Comparison of ENCODE assay signal across 3 cellular contexts in the genomic region with DNA sequence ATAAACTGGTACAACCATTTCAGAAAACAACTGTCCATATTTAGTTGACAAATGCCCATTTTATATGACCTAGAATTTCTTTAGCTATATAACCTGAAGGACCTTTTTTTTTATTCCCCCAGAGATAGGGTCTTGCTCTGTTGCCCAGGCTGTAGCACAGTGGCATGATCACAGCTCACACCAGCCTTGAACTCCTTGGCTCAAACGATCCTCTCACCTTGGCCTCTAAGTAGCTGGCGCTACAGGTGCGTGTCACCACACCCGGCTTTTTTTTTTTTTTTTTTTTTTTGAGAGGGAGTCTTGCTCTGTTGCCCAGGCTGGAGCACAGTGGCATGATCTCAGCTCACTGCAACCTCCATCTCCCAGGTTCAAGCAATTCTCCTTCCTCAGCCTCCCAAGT.
TF ChIP-seq lines count a peak whose summit lies in the region.

No MANE protein-coding gene starts in this region.

TF ChIP-seq in WTC11, 78 proteins besides CTCF, POLR2A, EP300 and RAD21:
- peak; percentile 49; the same call in 1 of the 2 replicates for TF ChIP-seq ZNF121 (CRISPR knock-in tag; IDR thresholded peaks at IDR 0.05)
TF ChIP-seq in WTC11: peak in this region for 1; not testable (repeated sequence) for 77.

TF ChIP-seq in K562, 482 proteins besides CTCF, POLR2A, EP300 and RAD21:
- TF ChIP-seq ZNF121 (CRISPR knock-in tag; conservative IDR thresholded peaks at IDR 0.05), result peak; percentile 86
- TF ChIP-seq, protein P1, sequence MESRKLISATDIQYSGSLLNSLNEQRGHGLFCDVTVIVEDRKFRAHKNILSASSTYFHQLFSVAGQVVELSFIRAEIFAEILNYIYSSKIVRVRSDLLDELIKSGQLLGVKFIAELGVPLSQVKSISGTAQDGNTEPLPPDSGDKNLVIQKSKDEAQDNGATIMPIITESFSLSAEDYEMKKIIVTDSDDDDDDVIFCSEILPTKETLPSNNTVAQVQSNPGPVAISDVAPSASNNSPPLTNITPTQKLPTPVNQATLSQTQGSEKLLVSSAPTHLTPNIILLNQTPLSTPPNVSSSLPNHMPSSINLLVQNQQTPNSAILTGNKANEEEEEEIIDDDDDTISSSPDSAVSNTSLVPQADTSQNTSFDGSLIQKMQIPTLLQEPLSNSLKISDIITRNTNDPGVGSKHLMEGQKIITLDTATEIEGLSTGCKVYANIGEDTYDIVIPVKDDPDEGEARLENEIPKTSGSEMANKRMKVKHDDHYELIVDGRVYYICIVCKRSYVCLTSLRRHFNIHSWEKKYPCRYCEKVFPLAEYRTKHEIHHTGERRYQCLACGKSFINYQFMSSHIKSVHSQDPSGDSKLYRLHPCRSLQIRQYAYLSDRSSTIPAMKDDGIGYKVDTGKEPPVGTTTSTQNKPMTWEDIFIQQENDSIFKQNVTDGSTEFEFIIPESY (CRISPR knock-in tag; IDR thresholded peaks at IDR 0.05), result 0 out of 2 replicates have a peak, but pooled peaks have one; percentile 0

TF ChIP-seq in HepG2, 621 proteins besides CTCF, POLR2A, EP300 and RAD21:
- TF ChIP-seq ZNF121 (CRISPR knock-in tag; IDR thresholded peaks at IDR 0.05), result peak; percentile 59; the same call in 1 of the 2 replicates
